ENCODE assay signal across 21 cellular contexts in the genomic region with DNA sequence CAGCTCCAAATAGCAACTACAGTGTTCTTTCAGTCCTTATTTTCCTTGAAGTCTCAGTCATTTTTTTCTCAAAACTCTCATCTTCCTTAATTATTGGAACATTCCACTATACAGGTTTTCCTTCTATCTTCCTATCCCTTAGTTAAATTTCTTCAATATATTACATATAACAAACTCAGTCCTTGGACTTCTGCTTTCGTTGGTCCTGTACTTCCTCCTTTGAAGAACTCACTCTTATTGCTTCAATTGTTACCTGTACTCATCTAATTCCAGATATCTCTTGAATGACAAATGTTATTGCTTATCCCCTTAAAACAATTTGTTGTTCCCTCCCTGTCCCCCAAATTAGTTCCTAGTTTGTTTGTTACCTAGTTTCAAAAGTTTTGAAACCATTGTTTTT.
"Had no signal": no experiment of that assay in that cellular context is flagged by ENCODE, and none has a peak within 500 bp of the region (broad histone marks: within the 10 kb centered on the region; RNA-seq: fewer than 3 reads in every experiment).

No MANE protein-coding gene starts in this region.

- ATAC-seq: activated naive CD4-positive, alpha-beta T cell treated with anti-CD3 and anti-CD28 coated beads, Interleukin-2, amount 50 U/mL, for 72 hours; heart right ventricle had no signal

- H3K27ac ChIP-seq: adrenal gland, breast epithelium, heart right ventricle, left ventricle myocardium inferior, right atrium auricular region, stomach, vagina, VCaP had no signal

- H3K9me3 ChIP-seq: breast epithelium, heart right ventricle, left ventricle myocardium inferior, right atrium auricular region, stomach, vagina had no signal

- H3K27me3 ChIP-seq: breast epithelium, right atrium auricular region, vagina had no signal

- H3K4me3 ChIP-seq: adrenal gland, breast epithelium, heart right ventricle, left ventricle myocardium inferior, right atrium auricular region, stomach, vagina had no signal

- DNase-seq: activated CD4-positive, alpha-beta T cell treated with anti-CD3 and anti-CD28 coated beads, Interleukin-2, amount 50 U/mL, for 4 hours; activated gamma-delta T cell treated with Interleukin-2 at 50 U/mL for 16 hours; adrenal gland; cortex of kidney; heart right ventricle; kidney glomerular epithelial cell; left ventricle myocardium inferior; mammary epithelial cell; occipital lobe; stimulated activated CD4-positive, alpha-beta T cell treated with anti-CD3 and anti-CD28 coated beads, Interleukin-2, amount 100 ng/mL, for 24 hours; stomach; T-helper 9 cell; trophoblast cell had no signal

- H3K4me1 ChIP-seq: adrenal gland, breast epithelium, stomach, vagina had no signal

- H3K36me3 ChIP-seq: adrenal gland, breast epithelium, heart right ventricle, left ventricle myocardium inferior, right atrium auricular region, stomach, vagina had no signal

- FAIRE-seq: astrocyte, endometrium, frontal cortex had no signal
